11 cellular contexts compared by ENCODE assay signal in the genomic region with DNA sequence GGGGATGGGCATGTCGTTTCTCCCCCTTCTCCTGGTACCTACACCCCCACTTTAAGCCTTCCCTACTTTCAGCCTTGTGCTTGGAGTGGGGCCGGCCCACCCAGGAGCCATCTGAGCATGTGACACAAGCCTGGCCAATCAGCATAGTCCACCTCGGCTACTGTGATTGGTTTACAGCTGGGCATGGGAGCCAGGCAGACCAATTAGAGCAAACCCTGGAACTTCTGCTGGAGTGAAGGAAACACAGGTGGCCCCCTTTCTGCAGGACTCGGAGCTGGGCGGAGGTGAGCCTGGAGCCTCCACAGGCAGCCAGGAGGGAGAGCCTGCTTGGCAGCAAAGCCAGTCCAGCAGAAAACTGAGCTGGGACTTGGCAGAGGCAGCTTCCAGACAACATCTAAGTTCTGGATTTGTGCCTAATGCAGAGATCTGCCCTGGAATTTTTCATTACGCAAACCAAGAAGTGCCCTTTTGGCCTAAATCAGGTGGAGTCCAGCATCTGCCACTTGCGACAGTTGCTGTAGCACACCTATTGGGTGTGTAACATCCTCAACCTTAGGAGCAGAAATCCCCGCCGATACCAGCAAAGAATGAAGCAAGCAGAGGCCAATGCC. TPM values are rescaled to one million over a fixed set of nuclear protein-coding genes. Genes with fewer than 3 reads are reported as not detected.
DNase-seq lines count a peak whose midpoint lies in the region; ATAC-seq, FAIRE-seq and TF ChIP-seq lines count a peak whose summit lies in the region.
"Had no signal": no experiment of that assay in that cellular context is flagged by ENCODE, and none has a peak within 500 bp of the region (broad histone marks: within the 10 kb centered on the region; RNA-seq: fewer than 3 reads in every experiment).

No MANE protein-coding gene starts in this region.

- H3K9ac ChIP-seq in Karpas-422 (ENCODE audit: low read length) (no peak overlapping the region), HepG2 (ENCODE audit: insufficient read depth, low read depth, low read length) (0 out of 2 replicates have a peak overlapping the region, but pooled peaks have one; percentile 22)
- H3K9ac ChIP-seq: BLaER1 treated with 17β-estradiol and CSF1 and Interleukin-3, amounts not matched to agents 10 nM and 100 nM had no signal

- H3K27me3 ChIP-seq in Karpas-422 (ENCODE audit: low read length), result no peaks in the 10 kb centered on the region
- no peaks in the 10 kb centered on the region for H3K27me3 ChIP-seq in breast epithelium
- H3K27me3 ChIP-seq in HepG2 (ENCODE audit: control insufficient read depth in 1 of 2, insufficient read depth in 2 of 2, low read length in 2 of 2), result no peaks in the 10 kb centered on the region
- H3K27me3 ChIP-seq: BLaER1 treated with 17β-estradiol and CSF1 and Interleukin-3, amounts not matched to agents 10 nM and 100 nM had no signal

- H3K27ac ChIP-seq in A549 (peak overlapping the region in 1 of 2 experiments; percentile 27; a peak in 3 of 6 replicates), Karpas-422 (ENCODE audit: low read length) (no peak overlapping the region), breast epithelium (peak overlapping the region; percentile 63 to 78), HepG2 (ENCODE audit: extremely low read length, insufficient read depth, low read length) (peak overlapping the region; percentile 33)
- H3K27ac ChIP-seq: BLaER1 treated with 17β-estradiol and CSF1 and Interleukin-3, amounts not matched to agents 10 nM and 100 nM had no signal

- FAIRE-seq in A549 (lab: Jason Lieb, UNC), result no peak
- FAIRE-seq in HepG2 (lab: Jason Lieb, UNC), result peak; percentile 34

- TF ChIP-seq EP300 in A549 (IDR thresholded peaks at IDR 0.05) (no peak), HepG2 (IDR thresholded peaks at IDR 0.05; ENCODE audit: low read depth in 2 of 2, low read length in 2 of 2) (no peak), HepG2 (CRISPR knock-in tag; IDR thresholded peaks at IDR 0.05; ENCODE audit: borderline replicate concordance) (no peak)

- in situ Hi-C loops in HepG2 (cut with HindIII; ENCODE audit: extremely low pct_ligation_motif_present, low pct_unique_long_range_greater_than_20kb), result no loop called here

- TF ChIP-seq CTCF in A549 (IDR thresholded peaks at IDR 0.05) (no peak), breast epithelium (IDR thresholded peaks at IDR 0.05) (no peak), HepG2 (CRISPR knock-in tag; IDR thresholded peaks at IDR 0.05) (0 out of 2 replicates have a peak, but pooled peaks have one; percentile 5)

- no peak overlapping the region for H3K4me2 ChIP-seq in A549
- no peak overlapping the region for H3K4me2 ChIP-seq in Karpas-422 (ENCODE audit: low read depth, low read length, poor library complexity, severe bottlenecking)
- no peak overlapping the region for H3K4me2 ChIP-seq in HepG2 (ENCODE audit: low read depth, low read length)
- H3K4me2 ChIP-seq: BLaER1 treated with 17β-estradiol and CSF1 and Interleukin-3, amounts not matched to agents 10 nM and 100 nM had no signal

- no TSS peak for BruUV-seq in HepG2 (replicated peaks; lab: Mats Ljungman, UMichigan)

- H3K79me2 ChIP-seq in Karpas-422 (ENCODE audit: low read length) (no peaks in the 10 kb centered on the region), HepG2 (ENCODE audit: insufficient read depth, low read length) (no peaks in the 10 kb centered on the region)

- H4K20me1 ChIP-seq in Karpas-422 (ENCODE audit: insufficient read depth, low read depth, low read length), result no peaks in the 10 kb centered on the region
- no peaks in the 10 kb centered on the region for H4K20me1 ChIP-seq in HepG2 (ENCODE audit: insufficient read depth, low read length)

- peak; percentile 58 to 80 for DNase-seq in A549 (ENCODE audit: low read depth in 1 of 2, low spot score in 1 of 2)
- peak; percentile 79 for DNase-seq in Karpas-422
- DNase-seq in breast epithelium (ENCODE audit: low spot score in 2 of 2), result peak; percentile 63 to 82
- DNase-seq in HepG2 (ENCODE audit: low spot score), result peak; percentile 63
- DNase-seq in retina, result no peak
- DNase-seq in activated CD4-positive, alpha-beta T cell treated with anti-CD3 and anti-CD28 coated beads for 4 hours, result no peak
- DNase-seq in NCI-H2029 treated with DMSO at 0.1 percent for 48 hours (lab: John Stamatoyannopoulos, UW), result no peak
- DNase-seq: activated T-cell treated with anti-CD3 and anti-CD28 coated beads for 4 hours, NCI-H1105 had no signal

- 94% methylated on average over 9 of the region's 9 CpGs for WGBS in A549 (ENCODE audit: missing lambda C conversion rate)
- WGBS in HepG2 (ENCODE audit: low lambda C conversion rate), result 92% methylated on average over 7 of the region's 9 CpGs

- POLR2A ChIA-PET in A549 (lab: Yijun Ruan, JAX), result no interaction called here
- POLR2A ChIA-PET in HepG2 (lab: Yijun Ruan, JAX), result interaction anchor here (2.1 kb wide), 1 partner anchor 24 kb away, joined by 10 read pairs; no protein-coding TSS in a partner anchor

- peaks cover 37% of the 10 kb centered on the region for H3K36me3 ChIP-seq in Karpas-422 (ENCODE audit: insufficient read depth, low read length)
- H3K36me3 ChIP-seq in breast epithelium, result no peaks in the 10 kb centered on the region
- peaks cover 32 to 88% of the 10 kb centered on the region in 2 experiments; a peak in 4 of 5 replicates for H3K36me3 ChIP-seq in HepG2 (replicated peaks in 1 of 2; ENCODE audit: control insufficient read depth in 1 of 2, insufficient read depth in 2 of 2, low read length in 2 of 2)

- peak; percentile 33 to 90; a peak in 3 of 6 replicates for ATAC-seq in A549
- peak; percentile 86 for ATAC-seq in HepG2
- ATAC-seq in GM18511 (IDR thresholded peaks at IDR 0.05; ENCODE audit: unreplicated experiment), result no peak

- intact Hi-C loops in breast epithelium (cut with DNase I; ENCODE audit: low total_unique reads) (no loop called here), HepG2 (cut with micrococcal nuclease; ENCODE audit: unreplicated experiment) (no loop called here)

- CTCF ChIA-PET in A549 (lab: Yijun Ruan, JAX), result interaction anchor here (0.8 to 2.7 kb wide), 4 partner anchors 12 to 96 kb away, joined by 3 to 7 read pairs (median 4); no protein-coding TSS in a partner anchor
- CTCF ChIA-PET in HepG2 (lab: Yijun Ruan, JAX; ENCODE audit: low intra/inter-chr PET ratio, low total read pairs), result no interaction called here

- H3K4me3 ChIP-seq in A549 (no peak overlapping the region), Karpas-422 (ENCODE audit: low read length) (no peak overlapping the region), breast epithelium (no peak overlapping the region), HepG2 (replicated peaks in 1 of 3; ENCODE audit: insufficient read depth in 1 of 3, low read depth in 2 of 3, low read length in 3 of 3) (no peak overlapping the region)
- H3K4me3 ChIP-seq: BLaER1 treated with 17β-estradiol and CSF1 and Interleukin-3, amounts not matched to agents 10 nM and 100 nM had no signal

- peaks cover 7% of the 10 kb centered on the region; the same call in 2 of the 3 replicates for H3K4me1 ChIP-seq in A549
- no peaks in the 10 kb centered on the region for H3K4me1 ChIP-seq in Karpas-422 (ENCODE audit: low read length)
- no peaks in the 10 kb centered on the region for H3K4me1 ChIP-seq in breast epithelium
- H3K4me1 ChIP-seq in HepG2 (ENCODE audit: insufficient read depth, low read length), result peaks cover 23% of the 10 kb centered on the region; the same call in 1 of the 2 replicates

- TF ChIP-seq POLR2A in A549 (IDR thresholded peaks at IDR 0.05; ENCODE audit: low read length) (no peak), breast epithelium (IDR thresholded peaks at IDR 0.05) (no peak), HepG2 (IDR thresholded peaks at IDR 0.05; ENCODE audit: insufficient read depth in 1 of 2, low read depth in 2 of 2, low read length in 2 of 2) (no peak)

- H3K9me2 ChIP-seq in Karpas-422 (replicated peaks; ENCODE audit: insufficient read depth, low read length), result no peaks in the 10 kb centered on the region

- TF ChIP-seq RAD21 in A549 (conservative IDR thresholded peaks at IDR 0.05 in 1 of 2, IDR thresholded peaks at IDR 0.05 in 1 of 2), result no peak
- no peak for TF ChIP-seq RAD21 in HepG2 (CRISPR knock-in tag; IDR thresholded peaks at IDR 0.05)

- H2AFZ ChIP-seq in Karpas-422 (ENCODE audit: low read length) (no peak overlapping the region), HepG2 (ENCODE audit: low read length) (no peak overlapping the region)

- H3K9me3 ChIP-seq in A549 (no peaks in the 10 kb centered on the region), Karpas-422 (ENCODE audit: low read length) (no peaks in the 10 kb centered on the region), breast epithelium (no peaks in the 10 kb centered on the region), HepG2 (ENCODE audit: low read length) (no peaks in the 10 kb centered on the region)
- H3K9me3 ChIP-seq: BLaER1 treated with 17β-estradiol and CSF1 and Interleukin-3, amounts not matched to agents 10 nM and 100 nM had no signal

RNA-seq across cellular contexts. Expression of gene SCARB1, which starts 59.5 kb away (rescaled TPM):
- polyA plus RNA-seq in A549 (2011; rRNA removed) (81.1 and 111 TPM in 2 replicates), A549 (2017; fragmentation: RNase III; extraction: RNeasy Plus Mini Kit Qiagen cat#74134 plus additional on column Dnase treatment) (151 to 160 TPM (median 154 TPM) in 3 replicates), HepG2 (2011; rRNA removed) (160 and 189 TPM in 2 replicates)
- 281 and 385 TPM in 2 replicates for polyA plus RNA-seq in A549 (2012; cell fraction: cytosol; rRNA removed)
- 568 and 899 TPM in 2 replicates for polyA plus RNA-seq in A549 (2012; cell fraction: nucleus; rRNA removed)
- polyA minus RNA-seq in A549 (2011; rRNA and poly(A)+ RNA removed), result 151 and 173 TPM in 2 replicates
- total RNA-seq in Karpas-422 (2014; rRNA removed; shearing (Covaris generic); ENCODE audit: low replicate concordance), result 91.7 and 102 TPM in 2 replicates
- total RNA-seq in breast epithelium (10 to 100 TPM; 18.4 to 61.3 (median 20.2) TPM), HepG2 (2016; rRNA removed; fragmentation: Illumina TruSeq; extraction: Trizol) (33.2 and 63.4 TPM in 2 replicates)
- 10.1 and 11.6 TPM in 2 replicates for total RNA-seq in HepG2 (2016; cell fraction: cytosol; rRNA removed; fragmentation: Illumina TruSeq; extraction: Trizol; ENCODE audit: low read depth)
- total RNA-seq in HepG2 (2016; cell fraction: insoluble cytoplasmic fraction; rRNA removed; fragmentation: Illumina TruSeq; extraction: Trizol), result 24.7 and 65.3 TPM in 2 replicates
- total RNA-seq in HepG2 (2016; cell fraction: membrane; rRNA removed; fragmentation: Illumina TruSeq; extraction: Trizol), result 32.7 and 33.2 TPM in 2 replicates
- total RNA-seq in HepG2 (2016; cell fraction: nucleus; rRNA removed; fragmentation: Illumina TruSeq; extraction: Trizol), result 82.8 and 99.0 TPM in 2 replicates
- 208 and 213 TPM in 2 replicates for polyA plus RNA-seq in HepG2 (2011; cell fraction: cytosol; rRNA removed)
- polyA plus RNA-seq in HepG2 (2011; cell fraction: nucleus; rRNA removed), result 869 and 1,053 TPM in 2 replicates
- 214 and 253 TPM in 2 replicates for polyA plus RNA-seq in HepG2 (2012)
- polyA plus RNA-seq in HepG2 (2016; cell fraction: cytosol; fragmentation: Illumina TruSeq; extraction: Trizol; ENCODE audit: low read depth), result 18.1 and 20.1 TPM in 2 replicates
- polyA plus RNA-seq in HepG2 (2016; cell fraction: insoluble cytoplasmic fraction; fragmentation: Illumina TruSeq; extraction: Trizol; ENCODE audit: low read depth), result 42.8 and 60.7 TPM in 2 replicates
- polyA plus RNA-seq in HepG2 (2016; cell fraction: membrane; fragmentation: Illumina TruSeq; extraction: Trizol; ENCODE audit: low read depth), result 42.2 and 44.0 TPM in 2 replicates
- polyA plus RNA-seq in HepG2 (2016; cell fraction: nucleus; fragmentation: Illumina TruSeq; extraction: Trizol; ENCODE audit: insufficient read depth, low read depth), result 235 and 236 TPM in 2 replicates
- polyA minus RNA-seq in HepG2 (2011; rRNA and poly(A)+ RNA removed; ENCODE audit: low replicate concordance), result 104 and 367 TPM in 2 replicates
- polyA minus RNA-seq in HepG2 (2011; cell fraction: cytosol; rRNA and poly(A)+ RNA removed), result 143 and 183 TPM in 2 replicates
- 104 and 119 TPM in 2 replicates for polyA minus RNA-seq in HepG2 (2011; cell fraction: nucleus; rRNA and poly(A)+ RNA removed)

Comparison
In these comparisons a context has a peak if more than half of its experiments do, and no peak if none do; other contexts are left out.
1. DNase-seq: peak in A549 (2 of 2), Karpas-422 (single experiment), breast epithelium (2 of 2) and HepG2 (single experiment); none in retina (single experiment), activated CD4-positive, alpha-beta T cell treated with anti-CD3 and anti-CD28 coated beads for 4 hours (0 of 2) and NCI-H2029 treated with DMSO at 0.1 percent for 48 hours (single experiment).
2. Of the 38 proteins assayed by ChIP-seq in both HepG2 and A549: peak only in HepG2: CTCF; only in A549: none; in both: USF2; in neither: 35; mixed calls (peak in some experiments, not most) for 1.